Comparison of ENCODE assay signal across 8 cellular contexts in genomic region chr3:47163023-47163989, GRCh38. TPM values are rescaled to one million over a fixed set of nuclear protein-coding genes. Genes with fewer than 3 reads are reported as not detected.
DNase-seq lines count a peak whose midpoint lies in the region; ATAC-seq, FAIRE-seq and TF ChIP-seq lines count a peak whose summit lies in the region.

No MANE protein-coding gene starts in this region.

- H3K27ac ChIP-seq in GM23338 (ENCODE audit: low read depth) (peak overlapping the region; percentile 98), colonic mucosa (peak overlapping the region; percentile 96), HepG2 (ENCODE audit: extremely low read length, insufficient read depth, low read length) (peak overlapping the region; percentile 94)

- H3K27me3 Mint-ChIP-seq in GM23338 (ENCODE audit: insufficient read depth, low read depth, poor library complexity): peaks cover 6% of the 10 kb centered on the region

- peak; percentile 7 for ATAC-seq in GM23338
- ATAC-seq in HepG2: peak; percentile 33

- BruUV-seq in HepG2 (replicated peaks; lab: Mats Ljungman, UMichigan): no TSS peak

- H3K79me2 ChIP-seq in GM23338 (replicated peaks; ENCODE audit: insufficient read depth) (peaks cover 88% of the 10 kb centered on the region), HepG2 (ENCODE audit: insufficient read depth, low read length) (peaks cover 74% of the 10 kb centered on the region)

- H3K4me3 Mint-ChIP-seq in GM23338: peak overlapping the region; percentile 97

- no peak for FAIRE-seq in HepG2 (lab: Jason Lieb, UNC)

- WGBS in HepG2 (ENCODE audit: low lambda C conversion rate): 0% methylated on average over 20 of the region's 109 CpGs

- peaks cover 2% of the 10 kb centered on the region; the same call in 1 of the 3 replicates for H3K9me3 Mint-ChIP-seq in GM23338

- H3K27ac Mint-ChIP-seq in GM23338: peak overlapping the region; percentile 98

- H3K36me3 Mint-ChIP-seq in GM23338 (ENCODE audit: low read depth): peaks cover 2% of the 10 kb centered on the region; the same call in 1 of the 3 replicates

- in situ Hi-C loops in HepG2 (cut with HindIII; ENCODE audit: extremely low pct_ligation_motif_present, low pct_unique_long_range_greater_than_20kb): no loop called here

- TF ChIP-seq EP300 in HepG2 (IDR thresholded peaks at IDR 0.05; ENCODE audit: low read depth in 2 of 2, low read length in 2 of 2) (no peak), HepG2 (CRISPR knock-in tag; IDR thresholded peaks at IDR 0.05; ENCODE audit: borderline replicate concordance) (no peak)

- H3K27me3 ChIP-seq in GM06990 (replicated peaks; ENCODE audit: control insufficient read depth, insufficient read depth, low read length) (no peaks in the 10 kb centered on the region), GM23338 (ENCODE audit: insufficient read depth) (no peaks in the 10 kb centered on the region), colonic mucosa (no peaks in the 10 kb centered on the region), HepG2 (ENCODE audit: control insufficient read depth in 1 of 2, insufficient read depth in 2 of 2, low read length in 2 of 2) (no peaks in the 10 kb centered on the region; a peak in 2 of 5 replicates)

- DNase-seq in GM06990 (ENCODE audit: extremely low read depth, insufficient read length): peak; percentile 73
- DNase-seq in GM23338 (ENCODE audit: low spot score): peak; percentile 58
- DNase-seq in LoVo (ENCODE audit: low spot score): peak; percentile 32
- peak; percentile 59 for DNase-seq in activated CD4-positive, alpha-beta T cell treated with anti-CD3 and anti-CD28 coated beads for 48 hours
- DNase-seq in colonic mucosa: peak; percentile 47
- DNase-seq in HepG2 (ENCODE audit: low spot score): peak; percentile 71
- peak; percentile 16 for DNase-seq in stimulated activated CD4-positive, alpha-beta T cell treated with anti-CD3 and anti-CD28 coated beads, Interleukin-2, amount 100 ng/mL, for 4 hours (ENCODE audit: low read depth)
- no peak for DNase-seq in HPDE6-E6E7 (ENCODE audit: extremely low spot score)

- no peaks in the 10 kb centered on the region for H3K9me2 ChIP-seq in GM23338 (ENCODE audit: insufficient read depth)

- peak overlapping the region; percentile 77 to 98 for H3K9ac ChIP-seq in colonic mucosa (ENCODE audit: low read depth in 2 of 2, low read length in 2 of 2)
- peak overlapping the region; percentile 96 for H3K9ac ChIP-seq in HepG2 (ENCODE audit: insufficient read depth, low read depth, low read length)

- no peak for TF ChIP-seq CTCF in GM06990 (IDR thresholded peaks at IDR 0.05; ENCODE audit: insufficient read depth, low read length, poor library complexity, severe bottlenecking)
- no peak for TF ChIP-seq CTCF in GM23338 (conservative IDR thresholded peaks at IDR 0.05; ENCODE audit: low read depth in 2 of 2)
- TF ChIP-seq CTCF in colonic mucosa (IDR thresholded peaks at IDR 0.05): no peak
- no peak; the same call in 1 of the 2 replicates for TF ChIP-seq CTCF in HepG2 (CRISPR knock-in tag; IDR thresholded peaks at IDR 0.05)

- POLR2A ChIA-PET in HepG2 (lab: Yijun Ruan, JAX): interaction anchor here (0.6 to 1.9 kb wide), 6 partner anchors 11 to 217 kb away, joined by 3 to 9 read pairs (median 5); partner anchors contain the start of genes KIF9, KLHL18 and PTPN23

- peaks cover 9% of the 10 kb centered on the region; the same call in 1 of the 2 replicates for H3F3A ChIP-seq in GM23338 (replicated peaks; ENCODE audit: low read depth)

- H3K4me1 Mint-ChIP-seq in GM23338: peaks cover 41% of the 10 kb centered on the region

- intact Hi-C loops in colonic mucosa (cut with DNase I) (loop anchor here (10.0 kb wide), 1 partner anchor 161 kb away; no protein-coding TSS in a partner anchor), HepG2 (cut with micrococcal nuclease; ENCODE audit: unreplicated experiment) (no loop called here)

- H3K4me2 ChIP-seq in GM23338 (peak overlapping the region; percentile 99), HepG2 (ENCODE audit: low read depth, low read length) (peak overlapping the region; percentile 80)

- H3K9me3 ChIP-seq in colonic mucosa (no peaks in the 10 kb centered on the region), HepG2 (ENCODE audit: low read length) (no peaks in the 10 kb centered on the region)

- H2AFZ ChIP-seq in GM23338 (no peak overlapping the region), HepG2 (ENCODE audit: low read length) (no peak overlapping the region)

- CTCF ChIA-PET in HepG2 (lab: Yijun Ruan, JAX; ENCODE audit: low intra/inter-chr PET ratio, low total read pairs): no interaction called here

- H3K4me1 ChIP-seq in GM23338 (ENCODE audit: insufficient read depth) (peaks cover 49% of the 10 kb centered on the region), colonic mucosa (peaks cover 20% of the 10 kb centered on the region), HepG2 (ENCODE audit: insufficient read depth, low read length) (peaks cover 54% of the 10 kb centered on the region)

- peak in 1 of 2 experiments; percentile 67; a peak in 2 of 4 replicates for TF ChIP-seq POLR2A in HepG2 (IDR thresholded peaks at IDR 0.05; ENCODE audit: insufficient read depth in 1 of 2, low read depth in 2 of 2, low read length in 2 of 2)

- TF ChIP-seq RAD21 in HepG2 (CRISPR knock-in tag; IDR thresholded peaks at IDR 0.05): no peak

- H3K4me3 ChIP-seq in GM06990 (replicated peaks; ENCODE audit: low read depth, low read length): peak overlapping the region; percentile 91
- H3K4me3 ChIP-seq in GM23338: peak overlapping the region; percentile 97
- H3K4me3 ChIP-seq in colonic mucosa: peak overlapping the region; percentile 93
- H3K4me3 ChIP-seq in HepG2 (replicated peaks in 1 of 3; ENCODE audit: insufficient read depth in 1 of 3, low read depth in 2 of 3, low read length in 3 of 3): peak overlapping the region; percentile 75 to 95 (median 84)

- H4K20me1 ChIP-seq in GM23338 (replicated peaks; ENCODE audit: insufficient read depth) (peaks cover 22% of the 10 kb centered on the region), HepG2 (ENCODE audit: insufficient read depth, low read length) (peaks cover 31% of the 10 kb centered on the region)

- H3K36me3 ChIP-seq in GM06990 (ENCODE audit: control insufficient read depth, insufficient read depth, low read length) (no peaks in the 10 kb centered on the region), GM23338 (ENCODE audit: insufficient read depth) (no peaks in the 10 kb centered on the region), colonic mucosa (no peaks in the 10 kb centered on the region), HepG2 (replicated peaks in 1 of 2; ENCODE audit: control insufficient read depth in 1 of 2, insufficient read depth in 2 of 2, low read length in 2 of 2) (no peaks in the 10 kb centered on the region)

TF ChIP-seq in HepG2, 621 proteins besides CTCF, POLR2A, EP300 and RAD21 (continues in another document):
- 0 out of 2 replicates have a peak, but pooled peaks have one; percentile 7 for TF ChIP-seq IRX3 (CRISPR knock-in tag; IDR thresholded peaks at IDR 0.05; ENCODE audit: borderline replicate concordance, low read depth)
- peak; percentile 69; the same call in 1 of the 2 replicates for TF ChIP-seq MXD3 (CRISPR knock-in tag; IDR thresholded peaks at IDR 0.05)
- TF ChIP-seq ATF2 (CRISPR knock-in tag; IDR thresholded peaks at IDR 0.05): no peak
- TF ChIP-seq SMAD3 (CRISPR knock-in tag; IDR thresholded peaks at IDR 0.05): no peak
- no peak for TF ChIP-seq CBFB (CRISPR knock-in tag; IDR thresholded peaks at IDR 0.05)

RNA-seq across cellular contexts. Expression of gene SETD2, which starts 0.6 kb away (rescaled TPM):
- 37.6 and 45.2 TPM in 2 replicates for total RNA-seq in GM23338 (2014; rRNA removed; shearing (Covaris generic))
- polyA plus RNA-seq in GM23338 (2016; fragmentation: Nextera tagmentation; extraction: Ambion mirVana) (14.0 and 16.7 TPM in 2 replicates), HepG2 (2011; rRNA removed) (14.2 and 15.0 TPM in 2 replicates)
- total RNA-seq in colonic mucosa (10 to 100 TPM; 39.5 to 48.6 TPM), HepG2 (2016; rRNA removed; fragmentation: Illumina TruSeq; extraction: Trizol) (24.2 and 39.5 TPM in 2 replicates)
- total RNA-seq in HepG2 (2016; cell fraction: cytosol; rRNA removed; fragmentation: Illumina TruSeq; extraction: Trizol; ENCODE audit: low read depth): 38.6 and 41.2 TPM in 2 replicates
- 22.3 and 34.2 TPM in 2 replicates for total RNA-seq in HepG2 (2016; cell fraction: insoluble cytoplasmic fraction; rRNA removed; fragmentation: Illumina TruSeq; extraction: Trizol)
- 16.3 and 20.2 TPM in 2 replicates for total RNA-seq in HepG2 (2016; cell fraction: membrane; rRNA removed; fragmentation: Illumina TruSeq; extraction: Trizol)
- total RNA-seq in HepG2 (2016; cell fraction: nucleus; rRNA removed; fragmentation: Illumina TruSeq; extraction: Trizol): 35.8 and 43.2 TPM in 2 replicates
- polyA plus RNA-seq in HepG2 (2011; cell fraction: cytosol; rRNA removed): 9.9 and 13.4 TPM in 2 replicates
- 12.6 and 13.9 TPM in 2 replicates for polyA plus RNA-seq in HepG2 (2011; cell fraction: nucleus; rRNA removed)
- polyA plus RNA-seq in HepG2 (2012): 17.9 and 19.6 TPM in 2 replicates
- 1.1 and 1.3 TPM in 2 replicates for polyA plus RNA-seq in HepG2 (2016; cell fraction: cytosol; fragmentation: Illumina TruSeq; extraction: Trizol; ENCODE audit: low read depth)
- 22.9 and 27.7 TPM in 2 replicates for polyA plus RNA-seq in HepG2 (2016; cell fraction: insoluble cytoplasmic fraction; fragmentation: Illumina TruSeq; extraction: Trizol; ENCODE audit: low read depth)
- 1.8 and 2.5 TPM in 2 replicates for polyA plus RNA-seq in HepG2 (2016; cell fraction: membrane; fragmentation: Illumina TruSeq; extraction: Trizol; ENCODE audit: low read depth)
- 32.2 and 33.2 TPM in 2 replicates for polyA plus RNA-seq in HepG2 (2016; cell fraction: nucleus; fragmentation: Illumina TruSeq; extraction: Trizol; ENCODE audit: insufficient read depth, low read depth)
- 24.6 and 37.4 TPM in 2 replicates for polyA minus RNA-seq in HepG2 (2011; rRNA and poly(A)+ RNA removed; ENCODE audit: low replicate concordance)
- 22.9 and 27.3 TPM in 2 replicates for polyA minus RNA-seq in HepG2 (2011; cell fraction: cytosol; rRNA and poly(A)+ RNA removed)
- 75.8 and 79.7 TPM in 2 replicates for polyA minus RNA-seq in HepG2 (2011; cell fraction: nucleus; rRNA and poly(A)+ RNA removed)
